18 cellular contexts compared by ENCODE assay signal in genomic region chr7:5457245-5457735, GRCh38. TPM values are rescaled to one million over a fixed set of nuclear protein-coding genes. Genes with fewer than 3 reads are reported as not detected.
DNase-seq lines count a peak whose midpoint lies in the region; ATAC-seq, FAIRE-seq and TF ChIP-seq lines count a peak whose summit lies in the region.
"Had no signal": no experiment of that assay in that cellular context is flagged by ENCODE, and none has a peak within 500 bp of the region (broad histone marks: within the 10 kb centered on the region; RNA-seq: fewer than 3 reads in every experiment).

No MANE protein-coding gene starts in this region.

- intact Hi-C loops in GM12878 (cut with micrococcal nuclease; ENCODE audit: unreplicated experiment), result no loop called here
- intact Hi-C loops in right cardiac atrium (cut with DNase I), result loop anchor here (10.0 kb wide), 3 partner anchors 92 to 222 kb away; no protein-coding TSS in a partner anchor
- intact Hi-C loops in thyroid gland (cut with DNase I), result no loop called here

- SMC1A ChIA-PET in GM12878 (lab: Charles Lee; ENCODE audit: uncharacterized antibody, unreplicated experiment), result interaction anchor here (0.8 to 2.2 kb wide), 8 partner anchors 9 to 225 kb away, joined by 3 to 7 read pairs (median 4); no protein-coding TSS in a partner anchor

- H3K27ac ChIP-seq in HL-60 (replicated peaks), result peak overlapping the region; percentile 89
- H3K27ac ChIP-seq in GM12878 (ENCODE audit: control insufficient read depth, insufficient read depth), result no peak overlapping the region
- H3K27ac ChIP-seq in right cardiac atrium (ENCODE audit: low read length), result peak overlapping the region; percentile 0
- no peak overlapping the region for H3K27ac ChIP-seq in thyroid gland
- H3K27ac ChIP-seq: hepatocyte had no signal

- H3K4me3 ChIP-seq in AG10803 (ENCODE audit: low read length), result no peak overlapping the region
- no peak overlapping the region for H3K4me3 ChIP-seq in HL-60 (replicated peaks; ENCODE audit: insufficient read depth, low read length)
- no peak overlapping the region for H3K4me3 ChIP-seq in GM12878
- H3K4me3 ChIP-seq in right cardiac atrium (ENCODE audit: low read length), result no peak overlapping the region
- H3K4me3 ChIP-seq in thyroid gland (replicated peaks in 1 of 3), result no peak overlapping the region
- H3K4me3 ChIP-seq: hepatocyte had no signal

- no peaks in the 10 kb centered on the region for H3K36me3 ChIP-seq in GM12878 (ENCODE audit: control insufficient read depth in 2 of 2, insufficient read depth in 2 of 2, low read length in 1 of 2)
- H3K36me3 ChIP-seq in thyroid gland, result no peaks in the 10 kb centered on the region

- H3K27me3 ChIP-seq in HL-60 (ENCODE audit: insufficient read depth, poor library complexity, severe bottlenecking) (no peaks in the 10 kb centered on the region), GM12878 (replicated peaks in 1 of 2; ENCODE audit: control insufficient read depth in 2 of 2, insufficient read depth in 2 of 2, low read length in 1 of 2) (no peaks in the 10 kb centered on the region), right cardiac atrium (ENCODE audit: control insufficient read depth, insufficient read depth) (no peaks in the 10 kb centered on the region), thyroid gland (no peaks in the 10 kb centered on the region)

- BruUV-seq in GM12878 (replicated peaks; lab: Mats Ljungman, UMichigan), result no TSS peak

- DNase-seq in AG10803 (ENCODE audit: low read depth) (no peak), HL-60 (ENCODE audit: low read depth in 1 of 2, low spot score in 1 of 2) (no peak), GM12878 (ENCODE audit: low read depth, low spot score) (no peak), right cardiac atrium (no peak), thyroid gland (no peak), DMS53 treated with DMSO at 0.1 percent for 48 hours (lab: John Stamatoyannopoulos, UW; ENCODE audit: unreplicated experiment) (no peak), foreskin melanocyte (no peak)
- DNase-seq: activated CD4-positive, alpha-beta T cell treated with anti-CD3 and anti-CD28 coated beads, Interleukin-2, amount 50 U/mL, for 4 hours; activated naive CD4-positive, alpha-beta T cell treated with anti-CD3 and anti-CD28 coated beads, Interleukin-2, amount 10 ng/mL, durations not matched to agents 7 days and 5 days; activated T-cell treated with anti-CD3 and anti-CD28 coated beads for 4 hours; EL; NCI-H1092; NCI-H2171; stimulated activated naive CD8-positive, alpha-beta T cell treated with anti-CD3 and anti-CD28 coated beads, Interleukin-15, Interleukin-2, amounts not matched to agents 100 U/mL and 50 U/mL, for 24 hours had no signal

- H3K79me2 ChIP-seq in GM12878 (ENCODE audit: control insufficient read depth, insufficient read depth, low read length), result no peaks in the 10 kb centered on the region
- H3K79me2 ChIP-seq: hepatocyte had no signal

- H3K9me3 ChIP-seq in GM12878 (replicated peaks; ENCODE audit: control insufficient read depth, insufficient read depth, low read length), result no peaks in the 10 kb centered on the region
- H3K9me3 ChIP-seq in right cardiac atrium (ENCODE audit: control insufficient read depth, low read length), result no peaks in the 10 kb centered on the region
- no peaks in the 10 kb centered on the region for H3K9me3 ChIP-seq in thyroid gland

- H4K20me1 ChIP-seq in GM12878 (ENCODE audit: control insufficient read depth, insufficient read depth), result no peaks in the 10 kb centered on the region

- TF ChIP-seq RAD21 in GM12878 (IDR thresholded peaks at IDR 0.05; ENCODE audit: insufficient read depth, low read depth, low read length), result no peak

- no peak overlapping the region for H3K4me2 ChIP-seq in GM12878 (ENCODE audit: control insufficient read depth, insufficient read depth)
- H3K4me2 ChIP-seq: hepatocyte had no signal

- H3K4me1 ChIP-seq in GM12878 (ENCODE audit: control insufficient read depth, insufficient read depth, low read length), result no peaks in the 10 kb centered on the region; the same call in 1 of the 2 replicates
- H3K4me1 ChIP-seq in right cardiac atrium (ENCODE audit: control insufficient read depth, insufficient read depth, low read length), result no peaks in the 10 kb centered on the region
- H3K4me1 ChIP-seq in thyroid gland, result no peaks in the 10 kb centered on the region

- no peak overlapping the region for H2AFZ ChIP-seq in GM12878 (ENCODE audit: control insufficient read depth, low read depth, low read length)
- H2AFZ ChIP-seq: hepatocyte had no signal

- in situ Hi-C loops in GM12878 (cut with MboI), result no loop called here

- POLR2A ChIA-PET in GM12878 (lab: Charles Lee), result no interaction called here

- ATAC-seq in GM12878 (peak; percentile 47; the same call in 2 of the 3 replicates), right cardiac atrium (no peak), GM21619 (IDR thresholded peaks at IDR 0.05; ENCODE audit: unreplicated experiment) (no peak)
- ATAC-seq: stimulated activated naive CD8-positive, alpha-beta T cell treated with anti-CD3 and anti-CD28 coated beads, Interleukin-15, Interleukin-2, amounts not matched to agents 100 U/mL and 50 U/mL, for 24 hours had no signal

- TF ChIP-seq POLR2A in GM12878 (IDR thresholded peaks at IDR 0.05; ENCODE audit: low read depth, low read length), result no peak
- TF ChIP-seq POLR2A in thyroid gland (IDR thresholded peaks at IDR 0.05), result no peak

- CTCF ChIA-PET in GM12878 (lab: Yijun Ruan, JAX), result interaction anchor here (0.7 to 1.7 kb wide), 7 partner anchors 19 to 91 kb away, joined by 3 to 7 read pairs (median 3); no protein-coding TSS in a partner anchor

- 8% methylated on average over 4 of the region's 4 CpGs for WGBS in GM12878 (ENCODE audit: insufficient coverage, insufficient replicate concordance, low lambda C conversion rate, missing lambda C conversion rate)
- WGBS in right cardiac atrium, result 48% methylated on average over 4 of the region's 4 CpGs
- 63 to 64% methylated on average over 4 of the region's 4 CpGs for WGBS in thyroid gland, 2 donors

- RAD21 ChIA-PET in GM12878 (lab: Charles Lee; ENCODE audit: unreplicated experiment), result interaction anchor here (0.5 to 0.9 kb wide), 2 partner anchors 42 to 61 kb away, joined by 3 read pairs; no protein-coding TSS in a partner anchor

- no peak for TF ChIP-seq EP300 in GM12878 (IDR thresholded peaks at IDR 0.05; ENCODE audit: borderline replicate concordance in 1 of 2, control insufficient read depth in 1 of 2, low read depth in 2 of 2, low read length in 2 of 2)

- TF ChIP-seq CTCF in AG10803 (conservative IDR thresholded peaks at IDR 0.05; ENCODE audit: low read length) (0 out of 2 replicates have a peak, but pooled peaks have one; percentile 0), HL-60 (IDR thresholded peaks at IDR 0.05; ENCODE audit: insufficient read depth, low read length) (no peak), GM12878 (IDR thresholded peaks at IDR 0.05 in 2 of 3, conservative IDR thresholded peaks at IDR 0.05 in 1 of 3; ENCODE audit: control insufficient read depth in 2 of 3, extremely low read depth in 1 of 3, insufficient read depth in 1 of 3, low read depth in 3 of 3, low read length in 3 of 3) (no peak), thyroid gland (IDR thresholded peaks at IDR 0.05) (no peak)

- no peak for FAIRE-seq in GM12878 (lab: Jason Lieb, UNC)
- FAIRE-seq: kidney, TTC549 had no signal

- no peak overlapping the region for H3K9ac ChIP-seq in GM12878 (ENCODE audit: control insufficient read depth, insufficient read depth, low read length)

TF ChIP-seq in GM12878, 131 proteins besides CTCF, POLR2A, EP300 and RAD21 (continues in another document):
- TF ChIP-seq EZH2 (IDR thresholded peaks at IDR 0.05; ENCODE audit: borderline replicate concordance, control insufficient read depth, low read depth, low read length), result no peak

RNA-seq across cellular contexts. Expression of gene TNRC18, which starts 33.7 kb away (rescaled TPM):
- 38.2 and 49.8 TPM in 2 replicates for total RNA-seq in GM12878 (2013; cell fraction: nucleolus; rRNA removed)
- total RNA-seq in GM12878 (2014; rRNA removed) (6.5 and 6.8 TPM in 2 replicates), GM12878 (2014; rRNA removed; fragmentation: Illumina TruSeq; extraction: Trizol) (10.6 and 11.5 TPM in 2 replicates), GM12878 (2021) (31.3 and 31.7 TPM in 2 replicates), right cardiac atrium (10 to 100 TPM; 33.1 to 46.6 (median 39.3) TPM), thyroid gland (100 to 1,000 TPM in 2 of 4 donors, 10 to 100 TPM in 2; 47.0 to 173 (median 94.8) TPM)
- 7.4 TPM for polyA plus RNA-seq in GM12878 (2011; ENCODE audit: low read depth)
- polyA plus RNA-seq in GM12878 (2011; rRNA removed) (3.9 and 4.0 TPM in 2 replicates), GM12878 (2014; fragmentation: Illumina TruSeq; extraction: Trizol) (10.3 and 18.2 TPM in 2 replicates), GM12878 (2014; fragmentation: Nextera tagmentation; extraction: Ambion mirVana) (under 1 TPM; 0.02 to 0.10 TPM), GM12878 (2014; rRNA removed) (13.7 and 17.2 TPM in 2 replicates), GM12878 (2016; fragmentation: Nextera tagmentation; extraction: Ambion mirVana) (1 to 10 TPM; 1.0 to 1.2 TPM), right cardiac atrium (38.9 TPM)
- 5.7 and 7.9 TPM in 2 replicates for polyA plus RNA-seq in GM12878 (2011; cell fraction: cytosol; rRNA removed)
- 13.3 and 22.8 TPM in 2 replicates for polyA plus RNA-seq in GM12878 (2011; cell fraction: nucleus; rRNA removed)
- 13.4 and 15.7 TPM in 2 replicates for polyA plus RNA-seq in GM12878 (2012)
- 10.2 and 17.6 TPM in 2 replicates for polyA minus RNA-seq in GM12878 (2011; rRNA and poly(A)+ RNA removed)
- polyA minus RNA-seq in GM12878 (2011; cell fraction: cytosol; rRNA and poly(A)+ RNA removed), result 12.0 and 17.7 TPM in 2 replicates
- polyA minus RNA-seq in GM12878 (2011; cell fraction: nucleus; rRNA and poly(A)+ RNA removed), result 10.3 and 17.7 TPM in 2 replicates

RNA-seq across cellular contexts. Expression of gene FBXL18, which starts 56.3 kb away (rescaled TPM):
- 14.1 and 16.0 TPM in 2 replicates for total RNA-seq in GM12878 (2013; cell fraction: nucleolus; rRNA removed)
- total RNA-seq in GM12878 (2014; rRNA removed) (4.7 and 6.7 TPM in 2 replicates), GM12878 (2014; rRNA removed; fragmentation: Illumina TruSeq; extraction: Trizol) (2.0 and 2.8 TPM in 2 replicates), GM12878 (2021) (15.9 and 19.6 TPM in 2 replicates), right cardiac atrium (1 to 10 TPM; 5.3 to 6.4 (median 6.0) TPM), thyroid gland (10 to 100 TPM in 3 of 4 donors, 1 to 10 TPM in 1; 6.2 to 12.7 (median 10.4) TPM)
- 1.1 TPM for polyA plus RNA-seq in GM12878 (2011; ENCODE audit: low read depth)
- polyA plus RNA-seq in GM12878 (2011; rRNA removed) (0.61 and 2.0 TPM in 2 replicates), GM12878 (2014; fragmentation: Illumina TruSeq; extraction: Trizol) (0.95 and 2.7 TPM in 2 replicates), GM12878 (2014; fragmentation: Nextera tagmentation; extraction: Ambion mirVana) (1 to 10 TPM in 1 of 2 experiments, under 1 TPM in 1; 0.80 to 1.1 TPM), GM12878 (2014; rRNA removed) (10.0 and 11.3 TPM in 2 replicates), GM12878 (2016; fragmentation: Nextera tagmentation; extraction: Ambion mirVana) (10 to 100 TPM; 13.6 to 14.8 TPM), right cardiac atrium (2.7 TPM)
- polyA plus RNA-seq in GM12878 (2011; cell fraction: cytosol; rRNA removed), result 2.1 and 3.8 TPM in 2 replicates
- 5.4 and 10.5 TPM in 2 replicates for polyA plus RNA-seq in GM12878 (2011; cell fraction: nucleus; rRNA removed)
- 3.4 TPM in 2 replicates for polyA plus RNA-seq in GM12878 (2012)
- polyA minus RNA-seq in GM12878 (2011; rRNA and poly(A)+ RNA removed), result 4.2 and 6.3 TPM in 2 replicates
- 4.8 and 5.6 TPM in 2 replicates for polyA minus RNA-seq in GM12878 (2011; cell fraction: cytosol; rRNA and poly(A)+ RNA removed)
- polyA minus RNA-seq in GM12878 (2011; cell fraction: nucleus; rRNA and poly(A)+ RNA removed), result 3.7 and 7.7 TPM in 2 replicates

Comparison
In these comparisons a context has a peak if more than half of its experiments do, and no peak if none do; other contexts are left out.
1. H3K27ac ChIP-seq: peak in HL-60 (single experiment) and right cardiac atrium (single experiment); none in GM12878 (single experiment) and thyroid gland (0 of 3).
2. intact Hi-C loops: an anchor here in right cardiac atrium (10.0 kb wide); none called in GM12878 and thyroid gland.